ENCODE assay signal across 8 cellular contexts in genomic region chr12:9039397-9039977, GRCh38. TPM values are rescaled to one million over a fixed set of nuclear protein-coding genes. Genes with fewer than 3 reads are reported as not detected.
DNase-seq lines count a peak whose midpoint lies in the region; ATAC-seq, FAIRE-seq and TF ChIP-seq lines count a peak whose summit lies in the region.

No MANE protein-coding gene starts in this region.

- no peak overlapping the region for H3K27ac ChIP-seq in sigmoid colon

- no peaks in the 10 kb centered on the region for H3K4me1 Mint-ChIP-seq in CD14-positive monocyte
- peaks cover 41% of the 10 kb centered on the region for H3K4me1 Mint-ChIP-seq in activated naive CD8-positive, alpha-beta T cell treated with anti-CD3 and anti-CD28 coated beads, Interleukin-2, amount 50 U/mL, for 24 hours

- H3K36me3 ChIP-seq in sigmoid colon = no peaks in the 10 kb centered on the region

- no peaks in the 10 kb centered on the region for H3K9me3 ChIP-seq in sigmoid colon

- ATAC-seq in activated naive CD8-positive, alpha-beta T cell treated with anti-CD3 and anti-CD28 coated beads, Interleukin-2, amount 50 U/mL, for 24 hours = peak; percentile 70
- ATAC-seq in left ventricle myocardium superior = peak; percentile 75
- ATAC-seq in GM21360 (IDR thresholded peaks at IDR 0.05; ENCODE audit: unreplicated experiment) = no peak

- no peak for TF ChIP-seq EP300 in sigmoid colon (IDR thresholded peaks at IDR 0.05)

- no peak for TF ChIP-seq POLR2A in sigmoid colon (IDR thresholded peaks at IDR 0.05)

- H3K27me3 Mint-ChIP-seq in CD14-positive monocyte (ENCODE audit: low read depth in 3 of 3) = peaks cover 0 to 2% (median 2%) of the 10 kb centered on the region in 3 donors
- no peaks in the 10 kb centered on the region for H3K27me3 Mint-ChIP-seq in activated naive CD8-positive, alpha-beta T cell treated with anti-CD3 and anti-CD28 coated beads, Interleukin-2, amount 50 U/mL, for 24 hours

- no peaks in the 10 kb centered on the region for H3K27me3 ChIP-seq in sigmoid colon

- 11 to 13% methylated on average over 3 of the region's 3 CpGs for WGBS in sigmoid colon, 2 donors

- H3K27ac Mint-ChIP-seq in CD14-positive monocyte = no peak overlapping the region
- peak overlapping the region; percentile 31 for H3K27ac Mint-ChIP-seq in activated naive CD8-positive, alpha-beta T cell treated with anti-CD3 and anti-CD28 coated beads, Interleukin-2, amount 50 U/mL, for 24 hours

- intact Hi-C loops in CD14-positive monocyte (cut with micrococcal nuclease) = loop anchor here (2.0 to 10.0 kb wide), 3 partner anchors 89 to 357 kb away; no protein-coding TSS in a partner anchor
- intact Hi-C loops in left ventricle myocardium superior (cut with micrococcal nuclease) = no loop called here
- intact Hi-C loops in sigmoid colon (cut with DNase I) = loop anchor here (2.0 to 10.0 kb wide), 3 partner anchors 89 to 492 kb away; no protein-coding TSS in a partner anchor

- H3K4me1 ChIP-seq in sigmoid colon = no peaks in the 10 kb centered on the region

- DNase-seq in CD14-positive monocyte (ENCODE audit: low spot score) = no peak
- DNase-seq in GM18507 (ENCODE audit: extremely low spot score, insufficient read length, low read depth) = peak; percentile 33
- DNase-seq in NCI-H2081 treated with DMSO at 0.1 percent for 48 hours (lab: John Stamatoyannopoulos, UW) = peak; percentile 5
- DNase-seq in activated naive CD8-positive, alpha-beta T cell treated with anti-CD3 and anti-CD28 coated beads, Interleukin-2, amount 50 U/mL, for 24 hours = no peak
- no peak for DNase-seq in left ventricle myocardium superior
- DNase-seq in sigmoid colon = no peak
- DNase-seq in activated CD4-positive, alpha-beta T cell treated with anti-CD3 and anti-CD28 coated beads for 48 hours = no peak

- TF ChIP-seq CTCF in CD14-positive monocyte (IDR thresholded peaks at IDR 0.05) = peak; percentile 83
- peak; percentile 46 to 73 (median 52) for TF ChIP-seq CTCF in sigmoid colon (IDR thresholded peaks at IDR 0.05)

- H3K9me3 Mint-ChIP-seq in CD14-positive monocyte = peaks cover 0 to 2% (median 0%) of the 10 kb centered on the region in 7 donors
- no peaks in the 10 kb centered on the region for H3K9me3 Mint-ChIP-seq in activated naive CD8-positive, alpha-beta T cell treated with anti-CD3 and anti-CD28 coated beads, Interleukin-2, amount 50 U/mL, for 24 hours

- no peaks in the 10 kb centered on the region for H3K36me3 Mint-ChIP-seq in CD14-positive monocyte
- peaks cover 10% of the 10 kb centered on the region for H3K36me3 Mint-ChIP-seq in activated naive CD8-positive, alpha-beta T cell treated with anti-CD3 and anti-CD28 coated beads, Interleukin-2, amount 50 U/mL, for 24 hours (ENCODE audit: low read depth)

- FAIRE-seq in GM18507 (lab: Jason Lieb, UNC) = peak; percentile 88

- H3K4me3 Mint-ChIP-seq in CD14-positive monocyte = no peak overlapping the region
- H3K4me3 Mint-ChIP-seq in activated naive CD8-positive, alpha-beta T cell treated with anti-CD3 and anti-CD28 coated beads, Interleukin-2, amount 50 U/mL, for 24 hours = no peak overlapping the region

- H3K4me3 ChIP-seq in sigmoid colon = no peak overlapping the region

RNA-seq across cellular contexts. Expression of gene KLRG1, which starts 50.1 kb away (rescaled TPM):
- 1 to 10 TPM; 2.3 to 3.4 TPM for polyA plus RNA-seq in CD14-positive monocyte
- 5.6 TPM for total RNA-seq in left ventricle myocardium superior
- 1 to 10 TPM; 1.2 to 4.3 (median 3.0) TPM for total RNA-seq in sigmoid colon
- polyA plus RNA-seq in sigmoid colon = 1 to 10 TPM in 1 of 3 donors, not detected in 2; 3.5 TPM

Comparison
In these comparisons a context has a peak if more than half of its experiments do, and no peak if none do; other contexts are left out.
1. DNase-seq: peak in GM18507 (single experiment) and NCI-H2081 treated with DMSO at 0.1 percent for 48 hours (single experiment); none in CD14-positive monocyte (single experiment), activated naive CD8-positive, alpha-beta T cell treated with anti-CD3 and anti-CD28 coated beads, Interleukin-2, amount 50 U/mL, for 24 hours (single experiment), left ventricle myocardium superior (single experiment), sigmoid colon (single experiment) and activated CD4-positive, alpha-beta T cell treated with anti-CD3 and anti-CD28 coated beads for 48 hours (single experiment).